Comparison of ENCODE assay signal across 26 cellular contexts in genomic region chr13:98591721-98592352, GRCh38.
"Had no signal": no experiment of that assay in that cellular context is flagged by ENCODE, and none has a peak within 500 bp of the region (broad histone marks: within the 10 kb centered on the region; RNA-seq: fewer than 3 reads in every experiment).

No MANE protein-coding gene starts in this region.

- H3K36me3 Mint-ChIP-seq: natural killer cell had no signal

- H3K36me3 ChIP-seq: gastrocnemius medialis, left lung, ovary, sigmoid colon, spleen, thoracic aorta, tibial nerve, vagina had no signal

- ATAC-seq: gastrocnemius medialis; left lung; natural killer cell; psoas muscle; right cardiac atrium; stimulated activated memory B cell treated with anti-CD40 and anti-IgM and Interleukin-4, amounts not matched to agents 10 μg/mL and 1 μg/mL and 100 μg/mL, for 72 hours; stimulated activated naive CD8-positive, alpha-beta T cell treated with anti-CD3 and anti-CD28 coated beads, Interleukin-15, Interleukin-2, amounts not matched to agents 100 U/mL and 50 U/mL, for 24 hours had no signal

- H3K9me3 Mint-ChIP-seq: dendritic cell treated with granulocyte-macrophage colony-stimulating factor and Interleukin-4, amounts not matched to agents 40 ng/mL and 50 ng/mL, for 4 days; natural killer cell had no signal

- H3K9me3 ChIP-seq: gastrocnemius medialis, left lung, ovary, psoas muscle, sigmoid colon, spleen, thoracic aorta, vagina had no signal

- H3K27ac Mint-ChIP-seq: dendritic cell treated with granulocyte-macrophage colony-stimulating factor and Interleukin-4, amounts not matched to agents 40 ng/mL and 50 ng/mL, for 4 days; endodermal cell; natural killer cell; stimulated activated memory B cell treated with anti-CD40 and anti-IgM and Interleukin-4, amounts not matched to agents 10 μg/mL and 1 μg/mL and 100 μg/mL, for 72 hours had no signal

- H3K27ac ChIP-seq: epithelial cell of prostate, gastrocnemius medialis, left lung, ovary, psoas muscle, sigmoid colon, spleen, thoracic aorta, tibial nerve, vagina had no signal

- H3K4me1 ChIP-seq: gastrocnemius medialis, psoas muscle, sigmoid colon, tibial nerve, vagina had no signal

- H3K4me3 Mint-ChIP-seq: dendritic cell treated with granulocyte-macrophage colony-stimulating factor and Interleukin-4, amounts not matched to agents 40 ng/mL and 50 ng/mL, for 4 days; endodermal cell; natural killer cell; stimulated activated memory B cell treated with anti-CD40 and anti-IgM and Interleukin-4, amounts not matched to agents 10 μg/mL and 1 μg/mL and 100 μg/mL, for 72 hours had no signal

- H3K4me1 Mint-ChIP-seq: endodermal cell had no signal

- H3K27me3 Mint-ChIP-seq: stimulated activated memory B cell treated with anti-CD40 and anti-IgM and Interleukin-4, amounts not matched to agents 10 μg/mL and 1 μg/mL and 100 μg/mL, for 72 hours had no signal

- H3K27me3 ChIP-seq: gastrocnemius medialis, left lung, ovary, sigmoid colon, spleen, tibial nerve, vagina had no signal

- DNase-seq: effector CD8-positive, alpha-beta T cell; endodermal cell; foreskin fibroblast; gastrocnemius medialis; head of caudate nucleus; kidney; left lung; mesenchymal stem cell; midbrain; natural killer cell; occipital lobe; ovary; posterior cingulate gyrus; psoas muscle; right cardiac atrium; sigmoid colon; spleen; stimulated activated CD4-positive, alpha-beta T cell treated with anti-CD3 and anti-CD28 coated beads, Interleukin-4, amount 100 ng/mL, for 4 hours; stimulated activated naive CD8-positive, alpha-beta T cell treated with anti-CD3 and anti-CD28 coated beads, Interleukin-15, Interleukin-2, amounts not matched to agents 100 U/mL and 50 U/mL, for 24 hours; substantia nigra had no signal

- H3K4me3 ChIP-seq: gastrocnemius medialis, left lung, ovary, psoas muscle, sigmoid colon, spleen, thoracic aorta, tibial nerve, vagina had no signal
